ENCODE assay signal across 1 cellular context in the genomic region with DNA sequence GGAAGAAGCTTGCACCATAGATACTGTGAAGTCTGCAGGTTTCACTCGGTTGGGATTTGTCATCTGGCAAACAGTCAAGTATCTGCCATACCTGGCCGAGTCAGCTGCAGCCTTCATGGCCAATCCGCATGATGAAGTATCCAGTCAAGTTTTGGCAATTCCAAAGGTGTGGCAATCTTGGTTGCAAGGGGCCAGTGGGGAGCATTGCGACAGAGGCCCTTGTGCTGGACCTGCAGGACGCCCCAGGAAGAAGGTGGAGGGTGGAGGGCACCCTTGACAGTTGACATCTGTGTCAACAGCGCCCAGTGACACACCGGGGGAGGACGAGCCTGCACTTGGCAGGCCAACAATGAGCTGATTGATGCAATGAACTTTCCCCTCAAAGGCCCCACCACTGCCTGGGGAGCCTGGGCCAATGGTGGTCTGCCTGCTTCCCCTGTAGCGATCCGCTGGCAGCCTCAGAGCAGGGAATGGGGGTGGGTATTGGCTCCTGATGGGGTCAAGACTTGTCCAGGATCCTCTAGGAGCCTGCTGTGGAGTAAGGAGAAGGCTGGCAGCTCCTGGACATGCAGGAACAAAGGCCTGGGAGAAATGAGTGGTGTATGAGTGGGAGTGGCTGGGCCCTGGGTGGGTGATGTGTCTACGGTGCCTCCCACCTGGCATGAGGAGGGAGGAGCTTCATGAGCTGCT.
TF ChIP-seq lines count a peak whose summit lies in the region.

No MANE protein-coding gene starts in this region.

TF ChIP-seq in HepG2, 621 proteins besides CTCF, POLR2A, EP300 and RAD21 (continued from another document and continues in another):
- no peak for TF ChIP-seq TRIM22 (IDR thresholded peaks at IDR 0.05)
- no peak for TF ChIP-seq JDP2 (CRISPR knock-in tag; IDR thresholded peaks at IDR 0.05; ENCODE audit: borderline replicate concordance)
- TF ChIP-seq ZNF160 (CRISPR knock-in tag; IDR thresholded peaks at IDR 0.05), result no peak
- peak; percentile 79 for TF ChIP-seq SOX13 (IDR thresholded peaks at IDR 0.05)
- TF ChIP-seq SOX13 (CRISPR knock-in tag; conservative IDR thresholded peaks at IDR 0.05 in 1 of 2, IDR thresholded peaks at IDR 0.05 in 1 of 2), result peak in 1 of 2 experiments; percentile 96; a peak in 2 of 4 replicates
- TF ChIP-seq NFIC (IDR thresholded peaks at IDR 0.05; ENCODE audit: low read length), result no peak
- TF ChIP-seq PCBP2 (optimal IDR thresholded peaks at IDR 0.05; ENCODE audit: low read depth, low read length, poor library complexity, severe bottlenecking), result no peak
- peak; percentile 95 for TF ChIP-seq FOXP4 (CRISPR knock-in tag; IDR thresholded peaks at IDR 0.05)
- TF ChIP-seq ZNF83 (CRISPR knock-in tag; IDR thresholded peaks at IDR 0.05; ENCODE audit: borderline replicate concordance), result no peak
- peak; percentile 89 for TF ChIP-seq ZNF556 (CRISPR knock-in tag; IDR thresholded peaks at IDR 0.05; ENCODE audit: borderline replicate concordance)
- no peak for TF ChIP-seq ZBTB14 (CRISPR knock-in tag; IDR thresholded peaks at IDR 0.05)
- no peak for TF ChIP-seq ZNF75D (CRISPR knock-in tag; IDR thresholded peaks at IDR 0.05; ENCODE audit: borderline replicate concordance)
- TF ChIP-seq TP53 (CRISPR knock-in tag; conservative IDR thresholded peaks at IDR 0.05), result no peak; the same call in 1 of the 2 replicates
- peak; percentile 89 for TF ChIP-seq MIER2 (CRISPR knock-in tag; IDR thresholded peaks at IDR 0.05)
- TF ChIP-seq ZSCAN5A (CRISPR knock-in tag; IDR thresholded peaks at IDR 0.05; ENCODE audit: borderline replicate concordance), result peak; percentile 23; the same call in 1 of the 2 replicates
- TF ChIP-seq, protein P1, sequence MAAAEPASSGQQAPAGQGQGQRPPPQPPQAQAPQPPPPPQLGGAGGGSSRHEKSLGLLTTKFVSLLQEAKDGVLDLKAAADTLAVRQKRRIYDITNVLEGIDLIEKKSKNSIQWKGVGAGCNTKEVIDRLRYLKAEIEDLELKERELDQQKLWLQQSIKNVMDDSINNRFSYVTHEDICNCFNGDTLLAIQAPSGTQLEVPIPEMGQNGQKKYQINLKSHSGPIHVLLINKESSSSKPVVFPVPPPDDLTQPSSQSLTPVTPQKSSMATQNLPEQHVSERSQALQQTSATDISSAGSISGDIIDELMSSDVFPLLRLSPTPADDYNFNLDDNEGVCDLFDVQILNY (CRISPR knock-in tag; conservative IDR thresholded peaks at IDR 0.05), result no peak; the same call in 1 of the 2 replicates
- TF ChIP-seq TARDBP (CRISPR knock-in tag; IDR thresholded peaks at IDR 0.05), result peak; percentile 86
- no peak for TF ChIP-seq NCOA5 (CRISPR knock-in tag; IDR thresholded peaks at IDR 0.05)
- TF ChIP-seq ZNF879 (CRISPR knock-in tag; IDR thresholded peaks at IDR 0.05), result 0 out of 2 replicates have a peak, but pooled peaks have one; percentile 59
- TF ChIP-seq, protein P2, sequence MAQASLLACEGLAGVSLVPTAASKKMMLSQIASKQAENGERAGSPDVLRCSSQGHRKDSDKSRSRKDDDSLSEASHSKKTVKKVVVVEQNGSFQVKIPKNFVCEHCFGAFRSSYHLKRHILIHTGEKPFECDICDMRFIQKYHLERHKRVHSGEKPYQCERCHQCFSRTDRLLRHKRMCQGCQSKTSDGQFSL (CRISPR knock-in tag; IDR thresholded peaks at IDR 0.05), result no peak
- TF ChIP-seq ETS1 (CRISPR knock-in tag; IDR thresholded peaks at IDR 0.05), result no peak
- no peak for TF ChIP-seq ZFYVE20 (CRISPR knock-in tag; IDR thresholded peaks at IDR 0.05; ENCODE audit: borderline replicate concordance, low read depth)
- TF ChIP-seq FOXM1 (CRISPR knock-in tag; IDR thresholded peaks at IDR 0.05), result no peak
- TF ChIP-seq, protein P3, sequence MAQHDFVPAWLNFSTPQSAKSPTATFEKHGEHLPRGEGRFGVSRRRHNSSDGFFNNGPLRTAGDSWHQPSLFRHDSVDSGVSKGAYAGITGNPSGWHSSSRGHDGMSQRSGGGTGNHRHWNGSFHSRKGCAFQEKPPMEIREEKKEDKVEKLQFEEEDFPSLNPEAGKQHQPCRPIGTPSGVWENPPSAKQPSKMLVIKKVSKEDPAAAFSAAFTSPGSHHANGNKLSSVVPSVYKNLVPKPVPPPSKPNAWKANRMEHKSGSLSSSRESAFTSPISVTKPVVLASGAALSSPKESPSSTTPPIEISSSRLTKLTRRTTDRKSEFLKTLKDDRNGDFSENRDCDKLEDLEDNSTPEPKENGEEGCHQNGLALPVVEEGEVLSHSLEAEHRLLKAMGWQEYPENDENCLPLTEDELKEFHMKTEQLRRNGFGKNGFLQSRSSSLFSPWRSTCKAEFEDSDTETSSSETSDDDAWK (CRISPR knock-in tag; IDR thresholded peaks at IDR 0.05), result no peak
- TF ChIP-seq, protein P4, sequence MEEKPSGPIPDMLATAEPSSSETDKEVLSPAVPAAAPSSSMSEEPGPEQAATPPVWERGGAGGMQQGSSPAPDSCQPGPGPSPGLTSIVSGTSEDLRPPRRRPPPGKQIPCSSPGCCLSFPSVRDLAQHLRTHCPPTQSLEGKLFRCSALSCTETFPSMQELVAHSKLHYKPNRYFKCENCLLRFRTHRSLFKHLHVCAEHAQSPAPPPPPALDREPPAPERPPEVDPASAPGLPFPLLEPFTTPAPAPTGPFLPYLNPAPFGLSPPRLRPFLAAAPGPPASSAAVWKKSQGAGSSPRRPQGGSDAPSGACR (CRISPR knock-in tag; IDR thresholded peaks at IDR 0.05), result peak; percentile 80; the same call in 1 of the 2 replicates
- TF ChIP-seq EZH2 (conservative IDR thresholded peaks at IDR 0.05; ENCODE audit: low read depth, low read length), result no peak
- TF ChIP-seq ZNF737 (CRISPR knock-in tag; IDR thresholded peaks at IDR 0.05; ENCODE audit: borderline replicate concordance), result no peak
- no peak for TF ChIP-seq NR0B2 (CRISPR knock-in tag; IDR thresholded peaks at IDR 0.05)
- no peak for TF ChIP-seq SMARCE1 (IDR thresholded peaks at IDR 0.05; ENCODE audit: borderline replicate concordance)
- TF ChIP-seq, protein P5, sequence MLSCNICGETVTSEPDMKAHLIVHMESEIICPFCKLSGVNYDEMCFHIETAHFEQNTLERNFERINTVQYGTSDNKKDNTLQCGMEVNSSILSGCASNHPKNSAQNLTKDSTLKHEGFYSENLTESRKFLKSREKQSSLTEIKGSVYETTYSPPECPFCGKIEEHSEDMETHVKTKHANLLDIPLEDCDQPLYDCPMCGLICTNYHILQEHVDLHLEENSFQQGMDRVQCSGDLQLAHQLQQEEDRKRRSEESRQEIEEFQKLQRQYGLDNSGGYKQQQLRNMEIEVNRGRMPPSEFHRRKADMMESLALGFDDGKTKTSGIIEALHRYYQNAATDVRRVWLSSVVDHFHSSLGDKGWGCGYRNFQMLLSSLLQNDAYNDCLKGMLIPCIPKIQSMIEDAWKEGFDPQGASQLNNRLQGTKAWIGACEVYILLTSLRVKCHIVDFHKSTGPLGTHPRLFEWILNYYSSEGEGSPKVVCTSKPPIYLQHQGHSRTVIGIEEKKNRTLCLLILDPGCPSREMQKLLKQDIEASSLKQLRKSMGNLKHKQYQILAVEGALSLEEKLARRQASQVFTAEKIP (CRISPR knock-in tag; IDR thresholded peaks at IDR 0.05; ENCODE audit: borderline replicate concordance), result no peak
- TF ChIP-seq KAT2B (IDR thresholded peaks at IDR 0.05; ENCODE audit: borderline replicate concordance, low read depth, low read length), result no peak
- 0 out of 2 replicates have a peak, but pooled peaks have one; percentile 45 for TF ChIP-seq KAT7 (CRISPR knock-in tag; IDR thresholded peaks at IDR 0.05; ENCODE audit: borderline replicate concordance)
- no peak for TF ChIP-seq HDAC6 (IDR thresholded peaks at IDR 0.05; ENCODE audit: low read depth, low read length)
- TF ChIP-seq, protein P6, sequence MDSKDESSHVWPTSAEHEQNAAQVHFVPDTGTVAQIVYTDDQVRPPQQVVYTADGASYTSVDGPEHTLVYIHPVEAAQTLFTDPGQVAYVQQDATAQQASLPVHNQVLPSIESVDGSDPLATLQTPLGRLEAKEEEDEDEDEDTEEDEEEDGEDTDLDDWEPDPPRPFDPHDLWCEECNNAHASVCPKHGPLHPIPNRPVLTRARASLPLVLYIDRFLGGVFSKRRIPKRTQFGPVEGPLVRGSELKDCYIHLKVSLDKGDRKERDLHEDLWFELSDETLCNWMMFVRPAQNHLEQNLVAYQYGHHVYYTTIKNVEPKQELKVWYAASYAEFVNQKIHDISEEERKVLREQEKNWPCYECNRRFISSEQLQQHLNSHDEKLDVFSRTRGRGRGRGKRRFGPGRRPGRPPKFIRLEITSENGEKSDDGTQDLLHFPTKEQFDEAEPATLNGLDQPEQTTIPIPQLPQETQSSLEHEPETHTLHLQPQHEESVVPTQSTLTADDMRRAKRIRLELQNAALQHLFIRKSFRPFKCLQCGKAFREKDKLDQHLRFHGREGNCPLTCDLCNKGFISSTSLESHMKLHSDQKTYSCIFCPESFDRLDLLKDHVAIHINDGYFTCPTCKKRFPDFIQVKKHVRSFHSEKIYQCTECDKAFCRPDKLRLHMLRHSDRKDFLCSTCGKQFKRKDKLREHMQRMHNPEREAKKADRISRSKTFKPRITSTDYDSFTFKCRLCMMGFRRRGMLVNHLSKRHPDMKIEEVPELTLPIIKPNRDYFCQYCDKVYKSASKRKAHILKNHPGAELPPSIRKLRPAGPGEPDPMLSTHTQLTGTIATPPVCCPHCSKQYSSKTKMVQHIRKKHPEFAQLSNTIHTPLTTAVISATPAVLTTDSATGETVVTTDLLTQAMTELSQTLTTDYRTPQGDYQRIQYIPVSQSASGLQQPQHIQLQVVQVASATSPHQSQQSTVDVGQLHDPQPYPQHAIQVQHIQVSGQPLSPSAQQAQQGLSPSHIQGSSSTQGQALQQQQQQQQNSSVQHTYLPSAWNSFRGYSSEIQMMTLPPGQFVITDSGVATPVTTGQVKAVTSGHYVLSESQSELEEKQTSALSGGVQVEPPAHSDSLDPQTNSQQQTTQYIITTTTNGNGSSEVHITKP (CRISPR knock-in tag; IDR thresholded peaks at IDR 0.05; ENCODE audit: low read depth), result peak; percentile 60; the same call in 1 of the 2 replicates
- TF ChIP-seq FIP1L1 (IDR thresholded peaks at IDR 0.05; ENCODE audit: borderline replicate concordance, insufficient read depth, low read depth, low read length), result 0 out of 2 replicates have a peak, but pooled peaks have one; percentile 72
- TF ChIP-seq SYNCRIP (IDR thresholded peaks at IDR 0.05; ENCODE audit: insufficient read depth, low read depth, low read length), result no peak
- TF ChIP-seq HNRNPUL1 (IDR thresholded peaks at IDR 0.05; ENCODE audit: low read depth, low read length), result no peak
- TF ChIP-seq ZNF256 (CRISPR knock-in tag; conservative IDR thresholded peaks at IDR 0.05), result no peak; the same call in 1 of the 2 replicates
- TF ChIP-seq MAF1 (CRISPR knock-in tag; IDR thresholded peaks at IDR 0.05; ENCODE audit: borderline replicate concordance), result no peak
- peak; percentile 57 for TF ChIP-seq TCF7 (IDR thresholded peaks at IDR 0.05; ENCODE audit: low read depth)
- TF ChIP-seq ZNF354B (CRISPR knock-in tag; IDR thresholded peaks at IDR 0.05), result no peak
- TF ChIP-seq RFXAP (CRISPR knock-in tag; IDR thresholded peaks at IDR 0.05; ENCODE audit: borderline replicate concordance), result peak; percentile 93; the same call in 1 of the 2 replicates
